In genomic region chr17:16472539-16472938, GRCh38 we compare ENCODE assay signal across 24 cellular contexts. TPM values are rescaled to one million over a fixed set of nuclear protein-coding genes. Genes with fewer than 3 reads are reported as not detected.
"Had no signal": no experiment of that assay in that cellular context is flagged by ENCODE, and none has a peak within 500 bp of the region (broad histone marks: within the 10 kb centered on the region; RNA-seq: fewer than 3 reads in every experiment).

No MANE protein-coding gene starts in this region.

- H3K9me3 ChIP-seq: colonic mucosa, esophagus muscularis mucosa, gastrocnemius medialis, lower lobe of right lung, mucosa of descending colon, pancreas, right lobe of liver, stomach, thyroid gland, vagina had no signal

- H3K27ac ChIP-seq: colonic mucosa, esophagus muscularis mucosa, gastrocnemius medialis, lower lobe of right lung, pancreas, right lobe of liver, stomach, thyroid gland, vagina had no signal

- H3K4me1 ChIP-seq: lower lobe of right lung, pancreas, right lobe of liver had no signal

- H3K4me3 ChIP-seq: colonic mucosa, esophagus muscularis mucosa, gastrocnemius medialis, lower lobe of right lung, mucosa of descending colon, pancreas, right lobe of liver, smooth muscle cell, stomach, thyroid gland, vagina had no signal

- H3K4me2 ChIP-seq: smooth muscle cell had no signal

- DNase-seq: colonic mucosa; dermis blood vessel endothelial cell; effector memory CD4-positive, alpha-beta T cell; gastrocnemius medialis; head of caudate nucleus; left ventricle myocardium superior; lower lobe of right lung; mucosa of descending colon; naive B cell; occipital lobe; pancreas; retina; right lobe of liver; stimulated activated CD4-positive, alpha-beta T cell treated with anti-CD3 and anti-CD28 coated beads, Interleukin-2, amount 100 ng/mL, for 24 hours; stimulated activated CD4-positive, alpha-beta T cell treated with anti-CD3 and anti-CD28 coated beads, Interleukin-4, amount 100 ng/mL, for 24 hours; stimulated activated naive CD4-positive, alpha-beta T cell treated with Interleukin-2 at 50 U/mL for 16 hours; stomach; thyroid gland; trophoblast cell had no signal

- ATAC-seq: gastrocnemius medialis; left ventricle myocardium superior; lower lobe of right lung; mucosa of descending colon; pancreas; right lobe of liver; stimulated activated effector memory CD8-positive, alpha-beta T cell treated with anti-CD3 and anti-CD28 coated beads, Interleukin-12 subunit alpha, Interleukin-12 subunit beta, amount 100 ng/mL, for 72 hours had no signal

- H3K36me3 ChIP-seq: colonic mucosa, esophagus muscularis mucosa, gastrocnemius medialis, lower lobe of right lung, pancreas, right lobe of liver, thyroid gland, vagina had no signal

- H3K27me3 ChIP-seq: colonic mucosa, esophagus muscularis mucosa, pancreas, right lobe of liver, stomach, thyroid gland, vagina had no signal

RNA-seq across cellular contexts. Expression of gene LRRC75A, which starts 19.5 kb away (rescaled TPM):
- polyA plus RNA-seq: keratinocyte had no signal
